ENCODE assay signal across 1 cellular context in genomic region chr3:182921665-182922355, GRCh38.
TF ChIP-seq lines count a peak whose summit lies in the region.

No MANE protein-coding gene starts in this region.

TF ChIP-seq in K562, 482 proteins besides CTCF, POLR2A, EP300 and RAD21 (continued from another document):
- TF ChIP-seq ZNF318 (IDR thresholded peaks at IDR 0.05; ENCODE audit: borderline replicate concordance in 1 of 2, low read depth in 1 of 2) (peak in 1 of 2 experiments; percentile 39; a peak in 1 of 4 replicates), ZNF197 (CRISPR knock-in tag; IDR thresholded peaks at IDR 0.05; ENCODE audit: low read depth) (no peak), ZNF124 (CRISPR knock-in tag; IDR thresholded peaks at IDR 0.05) (no peak), ZNF184 (CRISPR knock-in tag; IDR thresholded peaks at IDR 0.05) (no peak), CBX2 (IDR thresholded peaks at IDR 0.05; ENCODE audit: insufficient read depth, low read length, poor library complexity, severe bottlenecking) (no peak), HDAC2 (IDR thresholded peaks at IDR 0.05) (0 out of 2 replicates have a peak, but pooled peaks have one; percentile 23)
